In genomic region chr14:74501135-74501614, GRCh38 we compare ENCODE assay signal across 8 cellular contexts. TPM values are rescaled to one million over a fixed set of nuclear protein-coding genes. Genes with fewer than 3 reads are reported as not detected.
DNase-seq lines count a peak whose midpoint lies in the region; ATAC-seq, FAIRE-seq and TF ChIP-seq lines count a peak whose summit lies in the region.

No MANE protein-coding gene starts in this region.

- peak in 2 of 3 experiments; percentile 88 to 94; a peak in 3 of 4 replicates for TF ChIP-seq CTCF in H1 (IDR thresholded peaks at IDR 0.05; ENCODE audit: control extremely low read depth in 1 of 3, insufficient read depth in 1 of 3, low read depth in 1 of 3, low read length in 3 of 3)

- no peak overlapping the region for H2AFZ ChIP-seq in H1 (ENCODE audit: low read length)

- no peaks in the 10 kb centered on the region for H3K23me2 ChIP-seq in H1 (ENCODE audit: low read depth, low read length)

- H3K4ac ChIP-seq in H1 (replicated peaks; ENCODE audit: insufficient read length, low read depth, low read length) (no peak overlapping the region), mesendoderm (ENCODE audit: low read depth, low read length) (no peak overlapping the region)

- H3K56ac ChIP-seq in H1 (replicated peaks; ENCODE audit: insufficient read length, low read depth, low read length) (no peak overlapping the region), mesendoderm (ENCODE audit: low read length) (peak overlapping the region; percentile 74)

- H3K9ac ChIP-seq in H1 (replicated peaks in 1 of 4; ENCODE audit: extremely low read depth in 1 of 4, low read depth in 3 of 4, low read length in 3 of 4), result peak overlapping the region in 2 of 4 experiments; percentile 70 to 72; a peak in 4 of 7 replicates
- H3K9ac ChIP-seq in mesendoderm (ENCODE audit: low read length), result peak overlapping the region; percentile 33

- peak overlapping the region; percentile 18 for H4K5ac ChIP-seq in H1 (ENCODE audit: insufficient read length, low read depth, low read length)
- H4K5ac ChIP-seq in mesendoderm (ENCODE audit: low read length), result no peak overlapping the region

- H3K27me3 ChIP-seq in H1 (replicated peaks in 1 of 4; ENCODE audit: control insufficient read depth in 3 of 4, extremely low read depth in 1 of 4, insufficient read depth in 3 of 4, low read length in 3 of 4) (no peaks in the 10 kb centered on the region), mesendoderm (ENCODE audit: insufficient read depth, low read length, poor library complexity) (no peaks in the 10 kb centered on the region)

- H3K4me3 ChIP-seq in H1 (ENCODE audit: extremely low read depth in 1 of 4, insufficient read depth in 2 of 4, low read depth in 3 of 4, low read length in 4 of 4), result peak overlapping the region in 3 of 4 experiments; percentile 10 to 32 (median 15); a peak in 4 of 8 replicates
- H3K4me3 ChIP-seq in mesendoderm (ENCODE audit: low read length), result no peak overlapping the region

- H3K79me1 ChIP-seq in H1 (ENCODE audit: low read depth, low read length), result no peaks in the 10 kb centered on the region
- H3K79me1 ChIP-seq in mesendoderm (ENCODE audit: low read length), result no peaks in the 10 kb centered on the region

- 0 out of 2 replicates have a peak overlapping the region, but pooled peaks have one; percentile 36 for H2BK15ac ChIP-seq in H1 (ENCODE audit: low read length)
- no peak overlapping the region for H2BK15ac ChIP-seq in mesendoderm (replicated peaks; ENCODE audit: low read depth)

- H3K79me2 ChIP-seq in H1 (ENCODE audit: control insufficient read depth in 1 of 2, insufficient read depth in 2 of 2, low read length in 2 of 2) (no peaks in the 10 kb centered on the region), mesendoderm (ENCODE audit: control insufficient read depth, insufficient read depth, low read length) (no peaks in the 10 kb centered on the region)

- H2AK5ac ChIP-seq in H1 (ENCODE audit: low read depth, low read length), result no peak overlapping the region
- H2AK5ac ChIP-seq in mesendoderm (ENCODE audit: low read length), result no peak overlapping the region

- no peak overlapping the region for H3K23ac ChIP-seq in H1 (ENCODE audit: insufficient read length)
- H3K23ac ChIP-seq in mesendoderm (ENCODE audit: low read length), result no peak overlapping the region

- DNase-seq in NCI-H1417 (lab: John Stamatoyannopoulos, UW), result peak; percentile 40 to 74 (median 69)
- no peak for DNase-seq in NCI-H1417 treated with DMSO at 0.1 percent for 48 hours (lab: John Stamatoyannopoulos, UW)
- DNase-seq in NCI-H526 (lab: John Stamatoyannopoulos, UW), result peak; percentile 62 to 85
- DNase-seq in H1 (ENCODE audit: low read depth in 1 of 2, low spot score in 2 of 2), result peak; percentile 56 to 77
- DNase-seq in mesendoderm, result peak; percentile 93
- no peak for DNase-seq in mesenteric fat pad (ENCODE audit: low spot score)

- no peak for TF ChIP-seq POLR2A in H1 (IDR thresholded peaks at IDR 0.05; ENCODE audit: control extremely low read depth in 1 of 2, low read depth in 2 of 2, low read length in 2 of 2)

- H3K36me3 ChIP-seq in H1 (ENCODE audit: control insufficient read depth in 2 of 4, insufficient read depth in 4 of 4, low read length in 3 of 4) (no peaks in the 10 kb centered on the region), mesendoderm (ENCODE audit: control insufficient read depth, insufficient read depth, low read length) (no peaks in the 10 kb centered on the region)

- H3K18ac ChIP-seq in H1 (ENCODE audit: extremely low read depth, low read length) (peak overlapping the region; percentile 6; the same call in 1 of the 2 replicates), mesendoderm (ENCODE audit: low read length) (no peak overlapping the region)

- 0 out of 2 replicates have a peak overlapping the region, but pooled peaks have one; percentile 5 for H2BK12ac ChIP-seq in H1 (ENCODE audit: low read depth, low read length)

- no peak overlapping the region for H2BK120ac ChIP-seq in H1 (replicated peaks; ENCODE audit: low read depth, low read length)
- H2BK120ac ChIP-seq in mesendoderm (ENCODE audit: low read depth, low read length), result no peak overlapping the region

- TF ChIP-seq RAD21 in H1 (IDR thresholded peaks at IDR 0.05 in 1 of 2, conservative IDR thresholded peaks at IDR 0.05 in 1 of 2; ENCODE audit: low read depth in 2 of 2, low read length in 2 of 2), result peak; percentile 76 to 85

- WGBS in H1 (ENCODE audit: extremely low coverage in 1 of 2, insufficient coverage in 1 of 2, insufficient read length in 1 of 2, insufficient replicate concordance in 2 of 2, low coverage in 1 of 2, low lambda C conversion rate in 2 of 2, missing lambda C conversion rate in 1 of 2), 2 experiments, result 40% methylated on average over 16 of the region's 16 CpGs; no CpG with 5 or more reads in 1 of the 2 experiments
- WGBS in mesendoderm (ENCODE audit: extremely low coverage, insufficient coverage, low lambda C conversion rate), result no CpG with 5 or more reads among the region's 16 CpGs

- H3K4me2 ChIP-seq in H1 (ENCODE audit: insufficient read depth in 1 of 2, low read depth in 2 of 2, low read length in 2 of 2) (peak overlapping the region; percentile 19 to 60), mesendoderm (ENCODE audit: low read length) (no peak overlapping the region)

- no peak overlapping the region for H4K91ac ChIP-seq in H1 (replicated peaks; ENCODE audit: insufficient read length, low read length)

- H3K4me1 ChIP-seq in H1 (replicated peaks in 1 of 4; ENCODE audit: control insufficient read depth in 3 of 4, insufficient read depth in 4 of 4, low read length in 3 of 4) (peaks cover 4 to 19% (median 16%) of the 10 kb centered on the region in 4 experiments), mesendoderm (ENCODE audit: control insufficient read depth, low read depth, low read length) (peaks cover 2% of the 10 kb centered on the region)

- no peak for TF ChIP-seq EP300 in H1 (IDR thresholded peaks at IDR 0.05; ENCODE audit: borderline replicate concordance in 1 of 2, low read depth in 2 of 2, low read length in 2 of 2)

- H3K27ac ChIP-seq in H1 (ENCODE audit: low read depth, low read length) (peak overlapping the region; percentile 84), mesendoderm (ENCODE audit: low read depth, low read length) (no peak overlapping the region)

- POLR2A ChIA-PET in H1 (lab: Charles Lee; ENCODE audit: partially characterized antibody), result interaction anchor here (1.0 to 1.8 kb wide), 2 partner anchors 13 to 24 kb away, joined by 3 to 5 read pairs; no protein-coding TSS in a partner anchor

- H4K8ac ChIP-seq in H1 (ENCODE audit: extremely low read depth, insufficient read depth, low read length) (peak overlapping the region; percentile 66; the same call in 1 of the 2 replicates), mesendoderm (ENCODE audit: low read depth, low read length) (no peak overlapping the region)

- peak; percentile 66 for FAIRE-seq in H1 (lab: Jason Lieb, UNC)

- H2BK5ac ChIP-seq in H1 (ENCODE audit: low read depth, low read length) (peak overlapping the region; percentile 37), mesendoderm (ENCODE audit: low read length) (no peak overlapping the region)

- CTCF ChIA-PET in H1 (lab: Charles Lee; ENCODE audit: partially characterized antibody), result interaction anchor here (0.7 to 6.2 kb wide), 24 partner anchors 9 to 226 kb away, joined by 3 to 64 read pairs (median 6); no protein-coding TSS in a partner anchor

- peaks cover 0 to 3% of the 10 kb centered on the region in 2 experiments for H4K20me1 ChIP-seq in H1 (replicated peaks in 1 of 2; ENCODE audit: control insufficient read depth in 1 of 2, insufficient read depth in 2 of 2, low read length in 2 of 2)

- no peak overlapping the region for H2BK20ac ChIP-seq in H1 (ENCODE audit: low read length)

- no peak overlapping the region for H3K14ac ChIP-seq in H1 (ENCODE audit: insufficient read length)

- no peaks in the 10 kb centered on the region for H3K9me3 ChIP-seq in H1 (ENCODE audit: insufficient read depth in 2 of 2, low read depth in 1 of 2, low read length in 1 of 2)

- ATAC-seq in HG02938 (IDR thresholded peaks at IDR 0.05; ENCODE audit: unreplicated experiment), result no peak
- no peak for ATAC-seq in GM19467 (IDR thresholded peaks at IDR 0.05; ENCODE audit: unreplicated experiment)

TF ChIP-seq in H1, 55 proteins besides CTCF, POLR2A, EP300 and RAD21 (continues in another document):
- TF ChIP-seq CBX8 (IDR thresholded peaks at IDR 0.05; ENCODE audit: borderline replicate concordance, low read depth, low read length) (no peak), HDAC2 (IDR thresholded peaks at IDR 0.05; ENCODE audit: borderline replicate concordance in 1 of 2, low read depth in 2 of 2, low read length in 2 of 2) (0 out of 4 replicates have a peak, but pooled peaks of 1 of the 2 experiments have one; percentile 42)

RNA-seq across cellular contexts. Expression of gene ISCA2, which starts 7.6 kb away (rescaled TPM):
- 43.5 and 51.5 TPM in 2 replicates for total RNA-seq in H1 (2021; fragmentation: NEBNext Ultra II Directional; extraction: Animal tissue kit (Norgen Biotek cat#: 25700))
- polyA plus RNA-seq in H1 (2011; rRNA removed), result 58.2 and 78.6 TPM in 2 replicates
- polyA plus RNA-seq in H1 (2011; cell fraction: cytosol; rRNA removed), result 56.9 TPM
- polyA plus RNA-seq in H1 (2011; cell fraction: nucleus; rRNA removed), result 14.9 TPM
- polyA plus RNA-seq in H1 (2012, experiment 1 of 2), result 29.6 to 43.0 TPM (median 33.9 TPM) in 4 replicates
- polyA plus RNA-seq in H1 (2012, experiment 2 of 2), result 100 TPM
- polyA plus RNA-seq in H1 (2013, experiment 1 of 2), result 37.6 TPM
- 40.2 TPM for polyA plus RNA-seq in H1 (2013, experiment 2 of 2)
- polyA minus RNA-seq in H1 (2011; rRNA and poly(A)+ RNA removed), result 13.1 and 13.7 TPM in 2 replicates
- polyA minus RNA-seq in H1 (2011; cell fraction: cytosol; rRNA and poly(A)+ RNA removed), result 20.4 TPM
- polyA minus RNA-seq in H1 (2011; cell fraction: nucleus; rRNA and poly(A)+ RNA removed), result 8.2 TPM
- 36.8 TPM for polyA plus RNA-seq in mesendoderm (2013, experiment 1 of 2)
- polyA plus RNA-seq in mesendoderm (2013, experiment 2 of 2), result 34.3 TPM
- 17.8 TPM for total RNA-seq in mesenteric fat pad

RNA-seq across cellular contexts. Expression of gene NPC2, which starts 8.1 kb away (rescaled TPM):
- 168 and 178 TPM in 2 replicates for total RNA-seq in H1 (2021; fragmentation: NEBNext Ultra II Directional; extraction: Animal tissue kit (Norgen Biotek cat#: 25700))
- 258 and 287 TPM in 2 replicates for polyA plus RNA-seq in H1 (2011; rRNA removed)
- 273 TPM for polyA plus RNA-seq in H1 (2011; cell fraction: cytosol; rRNA removed)
- 288 TPM for polyA plus RNA-seq in H1 (2011; cell fraction: nucleus; rRNA removed)
- polyA plus RNA-seq in H1 (2012, experiment 1 of 2), result 283 to 375 TPM (median 345 TPM) in 4 replicates
- 241 TPM for polyA plus RNA-seq in H1 (2012, experiment 2 of 2)
- polyA plus RNA-seq in H1 (2013, experiment 1 of 2), result 424 TPM
- 546 TPM for polyA plus RNA-seq in H1 (2013, experiment 2 of 2)
- polyA minus RNA-seq in H1 (2011; rRNA and poly(A)+ RNA removed), result 253 and 295 TPM in 2 replicates
- polyA minus RNA-seq in H1 (2011; cell fraction: cytosol; rRNA and poly(A)+ RNA removed), result 120 TPM
- 120 TPM for polyA minus RNA-seq in H1 (2011; cell fraction: nucleus; rRNA and poly(A)+ RNA removed)
- polyA plus RNA-seq in mesendoderm (2013, experiment 1 of 2), result 266 TPM
- polyA plus RNA-seq in mesendoderm (2013, experiment 2 of 2), result 248 TPM
- total RNA-seq in mesenteric fat pad, result 290 TPM

Comparison
In these comparisons a context has a peak if more than half of its experiments do, and no peak if none do; other contexts are left out.
1. DNase-seq: peak in NCI-H1417 (3 of 3), NCI-H526 (2 of 2), H1 (2 of 2) and mesendoderm (single experiment); none in NCI-H1417 treated with DMSO at 0.1 percent for 48 hours (single experiment) and mesenteric fat pad (single experiment).